ENCODE assay signal across 9 cellular contexts in the genomic region with DNA sequence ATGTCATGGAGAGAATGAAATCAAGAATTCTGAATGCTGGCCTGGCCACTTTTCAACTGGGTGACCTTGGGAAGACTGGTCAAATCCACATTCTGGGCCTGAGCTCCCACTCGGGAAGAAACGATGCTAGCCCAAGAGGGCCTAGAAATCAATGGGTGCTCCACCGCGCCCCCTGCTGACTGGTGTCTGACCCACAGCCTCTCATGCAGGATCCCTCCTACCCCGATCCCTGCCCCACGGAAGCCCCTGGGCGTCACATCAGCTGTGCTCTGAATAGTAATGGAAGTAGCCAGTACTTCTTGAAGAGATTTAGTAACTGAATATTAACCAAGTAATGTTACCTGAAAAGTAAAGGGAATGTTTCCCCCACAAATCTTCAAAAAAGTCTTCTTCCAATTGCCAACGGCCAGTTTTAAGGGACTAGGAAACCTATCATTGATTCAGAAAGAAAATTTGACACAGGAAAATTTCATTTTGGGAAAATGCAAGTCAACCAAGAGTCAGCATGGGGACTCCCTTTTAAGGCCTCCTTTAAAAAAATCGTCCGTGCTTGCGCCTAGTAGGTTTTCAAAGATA. TPM values are rescaled to one million over a fixed set of nuclear protein-coding genes. Genes with fewer than 3 reads are reported as not detected.
DNase-seq lines count a peak whose midpoint lies in the region; ATAC-seq and TF ChIP-seq lines count a peak whose summit lies in the region.
"Had no signal": no experiment of that assay in that cellular context is flagged by ENCODE, and none has a peak within 500 bp of the region (broad histone marks: within the 10 kb centered on the region; RNA-seq: fewer than 3 reads in every experiment).

No MANE protein-coding gene starts in this region.

- no peak overlapping the region for H4K8ac ChIP-seq in IMR-90 (ENCODE audit: low read depth in 2 of 2, low read length in 2 of 2)

- no peak overlapping the region for H3K14ac ChIP-seq in IMR-90 (replicated peaks; ENCODE audit: low read depth, low read length)

- no peaks in the 10 kb centered on the region for H3K36me3 ChIP-seq in IMR-90 (ENCODE audit: control insufficient read depth, insufficient read depth, low read length)
- H3K36me3 ChIP-seq in mammary epithelial cell (ENCODE audit: insufficient read depth, low read length) = no peaks in the 10 kb centered on the region

- no peak for TF ChIP-seq POLR2A in IMR-90 (IDR thresholded peaks at IDR 0.05; ENCODE audit: low read depth, low read length)
- no peak for TF ChIP-seq POLR2A in lower leg skin (IDR thresholded peaks at IDR 0.05)

- no peaks in the 10 kb centered on the region; the same call in 1 of the 2 replicates for H3K4me1 ChIP-seq in IMR-90 (ENCODE audit: control insufficient read depth, insufficient read depth, low read length)
- no peaks in the 10 kb centered on the region for H3K4me1 ChIP-seq in mammary epithelial cell (ENCODE audit: insufficient read depth, low read length)

- no peak overlapping the region for H2BK5ac ChIP-seq in IMR-90 (ENCODE audit: low read depth, low read length, poor library complexity, severe bottlenecking)

- H3K4ac ChIP-seq in IMR-90 (ENCODE audit: low read depth, low read length) = no peak overlapping the region

- no TSS peak for BruUV-seq in IMR-90 (replicated peaks; lab: Mats Ljungman, UMichigan)
- no TSS peak for BruUV-seq in mammary epithelial cell (replicated peaks; lab: Mats Ljungman, UMichigan)

- ATAC-seq in IMR-90 (ENCODE audit: low read depth) = no peak
- no peak for ATAC-seq in HG03469 (IDR thresholded peaks at IDR 0.05; ENCODE audit: unreplicated experiment)

- TF ChIP-seq RAD21 in IMR-90 (IDR thresholded peaks at IDR 0.05; ENCODE audit: low read length) = no peak

- H3K56ac ChIP-seq in IMR-90 (ENCODE audit: extremely low read depth, insufficient read depth, low read length) = no peak overlapping the region

- CTCF ChIA-PET in IMR-90 (lab: Yijun Ruan, JAX) = interaction anchor here (0.6 kb wide), 1 partner anchor 15 kb away, joined by 3 read pairs; no protein-coding TSS in a partner anchor
- CTCF ChIA-PET in mammary epithelial cell (lab: Charles Lee; ENCODE audit: low non-redundant PET) = no interaction called here

- H2AFZ ChIP-seq in IMR-90 (replicated peaks; ENCODE audit: low read length, poor library complexity) (no peak overlapping the region), mammary epithelial cell (ENCODE audit: low read depth, low read length) (no peak overlapping the region)

- H3K4me2 ChIP-seq in IMR-90 (ENCODE audit: low read depth, low read length) = no peak overlapping the region
- H3K4me2 ChIP-seq in mammary epithelial cell (ENCODE audit: insufficient read depth, low read depth, low read length) = no peak overlapping the region

- dilution Hi-C loops in IMR-90 (cut with HindIII; ENCODE audit: low sequenced_read_pairs, unreplicated experiment) = no loop called here
- dilution Hi-C loops in mammary epithelial cell (cut with HindIII; ENCODE audit: low sequenced_read_pairs) = no loop called here

- peak; percentile 14 for DNase-seq in SKM-1 treated with dmso at 0.1 percent for 144 hours (lab: John Stamatoyannopoulos, UW; ENCODE audit: unreplicated experiment)
- no peak for DNase-seq in SKM-1 (lab: John Stamatoyannopoulos, UW; ENCODE audit: unreplicated experiment)
- no peak for DNase-seq in IMR-90
- no peak for DNase-seq in mammary epithelial cell
- no peak for DNase-seq in retinal pigment epithelial cell (ENCODE audit: low read depth)
- DNase-seq in lower leg skin (ENCODE audit: low spot score in 2 of 2) = no peak
- DNase-seq in T1000 (lab: John Stamatoyannopoulos, UW) = no peak
- DNase-seq: COR-L47 had no signal

- H3K9ac ChIP-seq in IMR-90 (ENCODE audit: low read depth, low read length) (no peak overlapping the region), mammary epithelial cell (ENCODE audit: insufficient read depth, low read length) (no peak overlapping the region)

- H3K9me3 ChIP-seq in IMR-90 (ENCODE audit: control insufficient read depth, insufficient read depth, low read length) (no peaks in the 10 kb centered on the region), mammary epithelial cell (replicated peaks; ENCODE audit: insufficient read depth, low read length) (no peaks in the 10 kb centered on the region)

- H4K5ac ChIP-seq in IMR-90 (ENCODE audit: low read depth, low read length) = no peak overlapping the region

- peak; percentile 39 for TF ChIP-seq CTCF in IMR-90 (conservative IDR thresholded peaks at IDR 0.05; ENCODE audit: low read depth, low read length)
- peak; percentile 40 to 56 for TF ChIP-seq CTCF in mammary epithelial cell (conservative IDR thresholded peaks at IDR 0.05 in 1 of 2, IDR thresholded peaks at IDR 0.05 in 1 of 2; ENCODE audit: extremely low read depth in 1 of 2, insufficient read depth in 1 of 2, low read depth in 1 of 2, low read length in 2 of 2)
- TF ChIP-seq CTCF in retinal pigment epithelial cell (conservative IDR thresholded peaks at IDR 0.05; ENCODE audit: low read depth, low read length) = peak; percentile 65
- no peak for TF ChIP-seq CTCF in lower leg skin (IDR thresholded peaks at IDR 0.05)

- H4K91ac ChIP-seq in IMR-90 (ENCODE audit: insufficient read depth, low read depth, low read length) = no peak overlapping the region

- no peaks in the 10 kb centered on the region for H3K9me1 ChIP-seq in IMR-90 (ENCODE audit: insufficient read depth, low read length)

- H3K27ac ChIP-seq in IMR-90 (ENCODE audit: insufficient read depth, low read length) (no peak overlapping the region), mammary epithelial cell (ENCODE audit: insufficient read depth, low read depth, low read length) (no peak overlapping the region)

- POLR2A ChIA-PET in IMR-90 (lab: Charles Lee; ENCODE audit: unreplicated experiment) = no interaction called here

- no peaks in the 10 kb centered on the region for H4K20me1 ChIP-seq in IMR-90 (ENCODE audit: insufficient read depth, low read length)
- H4K20me1 ChIP-seq in mammary epithelial cell (ENCODE audit: insufficient read depth, low read length) = no peaks in the 10 kb centered on the region

- H2AK9ac ChIP-seq in IMR-90 (replicated peaks; ENCODE audit: low read depth, low read length, poor library complexity) = no peak overlapping the region

- H2BK120ac ChIP-seq in IMR-90 (ENCODE audit: low read depth, low read length) = no peak overlapping the region

- no peak overlapping the region for H2AK5ac ChIP-seq in IMR-90 (ENCODE audit: low read depth, low read length)

- intact Hi-C loops in IMR-90 (cut with micrococcal nuclease) = loop anchor here (10.0 kb wide), 1 partner anchor 235 kb away; no protein-coding TSS in a partner anchor
- intact Hi-C loops in mammary epithelial cell (cut with micrococcal nuclease) = loop anchor here (5.0 kb wide), 1 partner anchor 642 kb away; no protein-coding TSS in a partner anchor
- intact Hi-C loops in lower leg skin (cut with DNase I; ENCODE audit: low total_unique reads) = no loop called here

- H3K23ac ChIP-seq in IMR-90 (ENCODE audit: low read depth, low read length) = no peak overlapping the region

- no peaks in the 10 kb centered on the region for H3K79me2 ChIP-seq in mammary epithelial cell (ENCODE audit: insufficient read depth, low read length)

- H2BK15ac ChIP-seq in IMR-90 (ENCODE audit: low read depth, low read length) = no peak overlapping the region

- H3K18ac ChIP-seq in IMR-90 (ENCODE audit: low read depth, low read length) = no peak overlapping the region

- H2BK20ac ChIP-seq in IMR-90 (ENCODE audit: low read depth, low read length) = no peak overlapping the region

- 74% methylated on average over 7 of the region's 11 CpGs; no CpG with 5 or more reads in 1 of the 2 experiments for WGBS in IMR-90 (ENCODE audit: extremely low coverage in 2 of 2, insufficient read length in 1 of 2), 2 experiments
- 68% methylated on average over 10 of the region's 11 CpGs for WGBS in mammary epithelial cell (ENCODE audit: low coverage, missing lambda C conversion rate)
- 85 to 95% methylated on average over 11 of the region's 11 CpGs for WGBS in lower leg skin, 2 donors

- H3K79me1 ChIP-seq in IMR-90 (ENCODE audit: low read depth in 1 of 2, low read length in 2 of 2) = no peaks in the 10 kb centered on the region

- H3K4me3 ChIP-seq in IMR-90 (ENCODE audit: insufficient read depth, low read depth, low read length) (no peak overlapping the region), mammary epithelial cell (replicated peaks in 1 of 3; ENCODE audit: insufficient read depth in 1 of 3, low read depth in 2 of 3, low read length in 3 of 3) (no peak overlapping the region), retinal pigment epithelial cell (ENCODE audit: low read length) (no peak overlapping the region), lower leg skin (ENCODE audit: low read depth, poor library complexity, severe bottlenecking) (no peak overlapping the region)

- in situ Hi-C loops in IMR-90 (cut with MboI; ENCODE audit: low sequenced_read_pairs) = loop anchor here (5.0 to 10.0 kb wide), 2 partner anchors 632 to 915 kb away; no protein-coding TSS in a partner anchor
- in situ Hi-C loops in mammary epithelial cell (cut with MboI; ENCODE audit: low sequenced_read_pairs in 2 of 2) = no loop called here

- H3K27me3 ChIP-seq in IMR-90 (ENCODE audit: control insufficient read depth, insufficient read depth, low read length) = no peaks in the 10 kb centered on the region
- no peaks in the 10 kb centered on the region for H3K27me3 ChIP-seq in mammary epithelial cell (ENCODE audit: insufficient read depth, low read length)

TF ChIP-seq in IMR-90, 13 proteins besides CTCF, POLR2A, EP300 and RAD21 (continues in another document):
- TF ChIP-seq CHD1 (IDR thresholded peaks at IDR 0.05; ENCODE audit: low read depth, low read length) (no peak), NFE2L2 (IDR thresholded peaks at IDR 0.05; ENCODE audit: low read depth, low read length) (no peak), RCOR1 (IDR thresholded peaks at IDR 0.05; ENCODE audit: insufficient replicate concordance, low read length) (no peak), BHLHE40 (IDR thresholded peaks at IDR 0.05; ENCODE audit: low read depth, low read length) (no peak), SMC3 (IDR thresholded peaks at IDR 0.05; ENCODE audit: low read depth, low read length) (no peak), RFX5 (IDR thresholded peaks at IDR 0.05; ENCODE audit: low read depth, low read length) (no peak), FOS (IDR thresholded peaks at IDR 0.05; ENCODE audit: low read depth, low read length) (no peak), MAZ (IDR thresholded peaks at IDR 0.05; ENCODE audit: borderline replicate concordance, low read depth, low read length) (no peak), CEBPB (IDR thresholded peaks at IDR 0.05; ENCODE audit: low read depth, low read length) (no peak)

RNA-seq across cellular contexts. Expression of a gene that starts 43.9 kb away (rescaled TPM):
- total RNA-seq in IMR-90 (2012; rRNA removed) = not detected in 2 replicates
- not detected in 2 replicates for polyA plus RNA-seq in IMR-90 (2012; rRNA removed)
- polyA plus RNA-seq in IMR-90 (2012; cell fraction: cytosol; rRNA removed) = not detected in 2 replicates
- polyA plus RNA-seq in IMR-90 (2012; cell fraction: nucleus; rRNA removed; ENCODE audit: low replicate concordance) = 0.03 TPM in 1 of 2 replicates, not detected in the other
- total RNA-seq in mammary epithelial cell = under 1 TPM in 1 of 2 donors, not detected in 1; 0.17 TPM
- not detected for polyA plus RNA-seq in mammary epithelial cell
- not detected for polyA minus RNA-seq in mammary epithelial cell
- not detected for total RNA-seq in lower leg skin

Comparison
In these comparisons a context has a peak if more than half of its experiments do, and no peak if none do; other contexts are left out.
1. CTCF ChIP-seq: peak in IMR-90 (single experiment), mammary epithelial cell (2 of 2) and retinal pigment epithelial cell (single experiment); none in lower leg skin (0 of 3).